Comparison of ENCODE assay signal across 8 cellular contexts in the genomic region with DNA sequence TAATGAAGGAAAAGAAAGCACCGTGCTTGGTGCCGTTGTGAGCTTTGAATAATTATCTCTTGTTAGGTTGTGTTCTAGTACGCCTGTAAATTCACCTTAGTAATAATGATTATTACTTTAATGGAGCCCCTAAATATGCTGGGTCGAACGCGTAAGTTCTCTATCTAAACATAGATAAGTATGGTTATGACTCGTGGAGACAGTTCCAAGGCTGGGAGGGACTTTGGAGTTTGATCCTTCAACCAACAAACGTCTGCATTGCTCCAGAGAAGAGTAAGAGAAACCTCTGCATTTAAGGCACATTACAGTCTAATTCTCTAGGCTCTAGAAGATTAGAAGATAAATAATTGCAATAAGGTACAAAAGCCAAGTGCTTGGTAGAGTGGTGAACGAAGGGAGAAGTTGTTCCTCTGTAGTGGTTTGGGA.
A peak's percentile ranks its signal among the peaks of the same experiment; 100 is the strongest.
DNase-seq lines count a peak whose midpoint lies in the region; ATAC-seq lines count a peak whose summit lies in the region.

No MANE protein-coding gene starts in this region.

- H3K27ac Mint-ChIP-seq in T-helper 2 cell treated with Interferon-gamma antibody and Interleukin-4, amounts not matched to agents 5 μg/mL and 100 μg/mL, for 36 hours, result peak overlapping the region; percentile 91
- peak overlapping the region; percentile 98 for H3K27ac Mint-ChIP-seq in stimulated activated memory B cell treated with anti-CD40 and anti-IgM and Interleukin-4, amounts not matched to agents 10 μg/mL and 1 μg/mL and 100 μg/mL, for 72 hours

- H3K9me3 ChIP-seq in HUES48 (ENCODE audit: control insufficient read depth, insufficient read depth, low read length) (peaks cover 19% of the 10 kb centered on the region), adipocyte (ENCODE audit: control insufficient read depth, low read length) (peaks cover 8% of the 10 kb centered on the region), iPS-20b (ENCODE audit: insufficient read depth, low read depth, low read length) (peaks cover 34% of the 10 kb centered on the region)

- H3K27me3 Mint-ChIP-seq in T-helper 2 cell treated with Interferon-gamma antibody and Interleukin-4, amounts not matched to agents 5 μg/mL and 100 μg/mL, for 36 hours (ENCODE audit: low read depth), result no peaks in the 10 kb centered on the region
- no peaks in the 10 kb centered on the region for H3K27me3 Mint-ChIP-seq in stimulated activated memory B cell treated with anti-CD40 and anti-IgM and Interleukin-4, amounts not matched to agents 10 μg/mL and 1 μg/mL and 100 μg/mL, for 72 hours

- H3K27ac ChIP-seq in HUES48 (ENCODE audit: low read depth, low read length) (peak overlapping the region; percentile 88), iPS-20b (ENCODE audit: low read length) (peak overlapping the region; percentile 84)

- peaks cover 47% of the 10 kb centered on the region for H3K36me3 Mint-ChIP-seq in T-helper 2 cell treated with Interferon-gamma antibody and Interleukin-4, amounts not matched to agents 5 μg/mL and 100 μg/mL, for 36 hours (ENCODE audit: low read depth)
- peaks cover 41% of the 10 kb centered on the region for H3K36me3 Mint-ChIP-seq in stimulated activated memory B cell treated with anti-CD40 and anti-IgM and Interleukin-4, amounts not matched to agents 10 μg/mL and 1 μg/mL and 100 μg/mL, for 72 hours

- H3K4me3 ChIP-seq in HUES48 (ENCODE audit: low read depth, low read length) (peak overlapping the region; percentile 94), adipocyte (ENCODE audit: low read length) (peak overlapping the region; percentile 100), iPS-20b (ENCODE audit: low read length) (peak overlapping the region; percentile 100)

- H3K4me1 ChIP-seq in HUES48 (ENCODE audit: control insufficient read depth, insufficient read depth, low read length), result peaks cover 10% of the 10 kb centered on the region; the same call in 1 of the 2 replicates
- peaks cover 19% of the 10 kb centered on the region for H3K4me1 ChIP-seq in adipocyte (ENCODE audit: control insufficient read depth, insufficient read depth, low read length)
- H3K4me1 ChIP-seq in iPS-20b (ENCODE audit: insufficient read depth, low read length), result peaks cover 9% of the 10 kb centered on the region; the same call in 1 of the 2 replicates

- H3K9ac ChIP-seq in HUES48 (ENCODE audit: low read depth, low read length) (peak overlapping the region; percentile 78), adipocyte (ENCODE audit: low read length) (peak overlapping the region; percentile 98), iPS-20b (ENCODE audit: low read depth, low read length) (peak overlapping the region; percentile 98)

- ATAC-seq in stimulated activated memory B cell treated with anti-CD40 and anti-IgM and Interleukin-4, amounts not matched to agents 10 μg/mL and 1 μg/mL and 100 μg/mL, for 72 hours, result no peak
- ATAC-seq in HG03521 (IDR thresholded peaks at IDR 0.05; ENCODE audit: unreplicated experiment), result no peak

- H3K9me3 Mint-ChIP-seq in T-helper 2 cell treated with Interferon-gamma antibody and Interleukin-4, amounts not matched to agents 5 μg/mL and 100 μg/mL, for 36 hours, result peaks cover 18% of the 10 kb centered on the region
- no peaks in the 10 kb centered on the region for H3K9me3 Mint-ChIP-seq in stimulated activated memory B cell treated with anti-CD40 and anti-IgM and Interleukin-4, amounts not matched to agents 10 μg/mL and 1 μg/mL and 100 μg/mL, for 72 hours

- DNase-seq in T-helper 2 cell treated with Interferon-gamma antibody and Interleukin-4, amounts not matched to agents 5 μg/mL and 100 μg/mL, for 36 hours (ENCODE audit: low spot score), result no peak
- DNase-seq in T-helper 2 cell (no peak), adipocyte (ENCODE audit: low read depth) (peak; percentile 35)
- DNase-seq in stimulated activated CD4-positive, alpha-beta T cell treated with anti-CD3 and anti-CD28 coated beads, Interleukin-1b, Interleukin-23, amount 100 ng/mL, for 48 hours, result no peak

- H3K4me1 Mint-ChIP-seq in T-helper 2 cell treated with Interferon-gamma antibody and Interleukin-4, amounts not matched to agents 5 μg/mL and 100 μg/mL, for 36 hours (ENCODE audit: low read depth), result peaks cover 32% of the 10 kb centered on the region
- H3K4me1 Mint-ChIP-seq in stimulated activated memory B cell treated with anti-CD40 and anti-IgM and Interleukin-4, amounts not matched to agents 10 μg/mL and 1 μg/mL and 100 μg/mL, for 72 hours, result peaks cover 45% of the 10 kb centered on the region

- H3K4me3 Mint-ChIP-seq in T-helper 2 cell treated with Interferon-gamma antibody and Interleukin-4, amounts not matched to agents 5 μg/mL and 100 μg/mL, for 36 hours, result peak overlapping the region; percentile 92
- H3K4me3 Mint-ChIP-seq in stimulated activated memory B cell treated with anti-CD40 and anti-IgM and Interleukin-4, amounts not matched to agents 10 μg/mL and 1 μg/mL and 100 μg/mL, for 72 hours, result peak overlapping the region; percentile 92

- H3K36me3 ChIP-seq in HUES48 (ENCODE audit: control insufficient read depth, insufficient read depth, low read length) (peaks cover 27% of the 10 kb centered on the region), adipocyte (ENCODE audit: control insufficient read depth, insufficient read depth, low read length, severe bottlenecking) (peaks cover 24% of the 10 kb centered on the region), iPS-20b (ENCODE audit: insufficient read depth, low read depth, low read length) (peaks cover 48% of the 10 kb centered on the region)

- H3K27me3 ChIP-seq in HUES48 (ENCODE audit: control insufficient read depth, insufficient read depth, low read length) (no peaks in the 10 kb centered on the region), adipocyte (replicated peaks; ENCODE audit: control insufficient read depth, insufficient read depth, low read length) (no peaks in the 10 kb centered on the region), iPS-20b (ENCODE audit: insufficient read depth, low read length) (no peaks in the 10 kb centered on the region)
